ENCODE assay signal across 27 cellular contexts in genomic region chr3:12472796-12473195, GRCh38. TPM values are rescaled to one million over a fixed set of nuclear protein-coding genes. Genes with fewer than 3 reads are reported as not detected.
DNase-seq lines count a peak whose midpoint lies in the region; ATAC-seq and TF ChIP-seq lines count a peak whose summit lies in the region.
"Had no signal": no experiment of that assay in that cellular context is flagged by ENCODE, and none has a peak within 500 bp of the region (broad histone marks: within the 10 kb centered on the region; RNA-seq: fewer than 3 reads in every experiment).

No MANE protein-coding gene starts in this region.

- no peak for ATAC-seq in activated CD8-positive, alpha-beta memory T cell treated with anti-CD3 and anti-CD28 coated beads, Interleukin-2, amount 10 ng/mL, durations not matched to agents 7 days and 5 days
- no peak for ATAC-seq in IMR-90 (ENCODE audit: low read depth)
- no peak for ATAC-seq in GM19324 (IDR thresholded peaks at IDR 0.05; ENCODE audit: low FRiP score, unreplicated experiment)
- ATAC-seq: HCT116 had no signal

- intact Hi-C loops in IMR-90 (cut with micrococcal nuclease), result loop anchor here (1.0 kb wide), 1 partner anchor 34 kb away; no protein-coding TSS in a partner anchor
- intact Hi-C loops in activated CD4-positive, alpha-beta memory T cell treated with anti-CD3 and anti-CD28 coated beads for 36 hours (cut with micrococcal nuclease), result loop anchor here (5.0 to 10.0 kb wide), 3 partner anchors 50 to 628 kb away; partner anchors contain the start of genes PPARG and TAMM41

- no peaks in the 10 kb centered on the region for H4K20me1 ChIP-seq in IMR-90 (ENCODE audit: insufficient read depth, low read length)

- H3K9me3 Mint-ChIP-seq in activated CD8-positive, alpha-beta memory T cell treated with anti-CD3 and anti-CD28 coated beads, Interleukin-2, amount 10 ng/mL, durations not matched to agents 7 days and 5 days (ENCODE audit: low read depth), result no peaks in the 10 kb centered on the region
- H3K9me3 Mint-ChIP-seq in activated CD4-positive, alpha-beta memory T cell treated with anti-CD3 and anti-CD28 coated beads for 36 hours, result no peaks in the 10 kb centered on the region
- H3K9me3 Mint-ChIP-seq: CD8-positive, alpha-beta memory T cell had no signal

- H2BK5ac ChIP-seq in IMR-90 (ENCODE audit: low read depth, low read length, poor library complexity, severe bottlenecking), result no peak overlapping the region

- TF ChIP-seq CTCF in IMR-90 (conservative IDR thresholded peaks at IDR 0.05; ENCODE audit: low read depth, low read length) (no peak), parathyroid adenoma (IDR thresholded peaks at IDR 0.05) (no peak)

- H2AFZ ChIP-seq in IMR-90 (replicated peaks; ENCODE audit: low read length, poor library complexity), result no peak overlapping the region
- no peak overlapping the region for H2AFZ ChIP-seq in parathyroid adenoma

- no peak overlapping the region for H2AK5ac ChIP-seq in IMR-90 (ENCODE audit: low read depth, low read length)

- H3K4me3 ChIP-seq in IMR-90 (ENCODE audit: insufficient read depth, low read depth, low read length) (no peak overlapping the region), parathyroid adenoma (ENCODE audit: low read depth, low read length) (no peak overlapping the region)

- no peaks in the 10 kb centered on the region for H3K27me3 Mint-ChIP-seq in activated CD8-positive, alpha-beta memory T cell treated with anti-CD3 and anti-CD28 coated beads, Interleukin-2, amount 10 ng/mL, durations not matched to agents 7 days and 5 days
- H3K27me3 Mint-ChIP-seq in activated CD4-positive, alpha-beta memory T cell treated with anti-CD3 and anti-CD28 coated beads for 36 hours, result peaks cover 1% of the 10 kb centered on the region
- H3K27me3 Mint-ChIP-seq: B cell had no signal

- in situ Hi-C loops in IMR-90 (cut with MboI; ENCODE audit: low sequenced_read_pairs), result loop anchor here (10.0 kb wide), 1 partner anchor 298 kb away; no protein-coding TSS in a partner anchor

- CTCF ChIA-PET in activated CD8-positive, alpha-beta memory T cell treated with anti-CD3 and anti-CD28 coated beads, Interleukin-2, amount 10 ng/mL, durations not matched to agents 7 days and 5 days (lab: Charles Lee), result interaction anchor here (0.9 to 2.3 kb wide), 3 partner anchors 11 to 338 kb away, joined by 3 to 4 read pairs (median 4); partner anchors contain the start of gene TSEN2
- CTCF ChIA-PET in IMR-90 (lab: Yijun Ruan, JAX), result no interaction called here
- CTCF ChIA-PET in activated CD4-positive, alpha-beta memory T cell treated with anti-CD3 and anti-CD28 coated beads for 36 hours (lab: Charles Lee), result interaction anchor here (0.7 to 1.5 kb wide), 2 partner anchors 9 to 11 kb away, joined by 3 to 4 read pairs; partner anchors contain the start of gene TSEN2

- BruUV-seq in IMR-90 (replicated peaks; lab: Mats Ljungman, UMichigan), result no TSS peak

- peaks cover 8% of the 10 kb centered on the region; the same call in 1 of the 2 replicates for H3K9me1 ChIP-seq in IMR-90 (ENCODE audit: insufficient read depth, low read length)

- TF ChIP-seq RAD21 in IMR-90 (IDR thresholded peaks at IDR 0.05; ENCODE audit: low read length), result no peak

- H2BK20ac ChIP-seq in IMR-90 (ENCODE audit: low read depth, low read length), result no peak overlapping the region

- peak overlapping the region; percentile 16; the same call in 1 of the 2 replicates for H3K4ac ChIP-seq in IMR-90 (ENCODE audit: low read depth, low read length)

- H4K8ac ChIP-seq in IMR-90 (ENCODE audit: low read depth in 2 of 2, low read length in 2 of 2), result no peak overlapping the region

- H3K27me3 ChIP-seq in IMR-90 (ENCODE audit: control insufficient read depth, insufficient read depth, low read length), result no peaks in the 10 kb centered on the region; the same call in 1 of the 2 replicates
- H3K27me3 ChIP-seq in parathyroid adenoma (ENCODE audit: control insufficient read depth, insufficient read depth, low read length), result no peaks in the 10 kb centered on the region

- WGBS in IMR-90 (ENCODE audit: extremely low coverage in 2 of 2, insufficient read length in 1 of 2), 2 experiments, result no CpG with 5 or more reads among the region's 5 CpGs

- no peaks in the 10 kb centered on the region for H3K36me3 Mint-ChIP-seq in activated CD8-positive, alpha-beta memory T cell treated with anti-CD3 and anti-CD28 coated beads, Interleukin-2, amount 10 ng/mL, durations not matched to agents 7 days and 5 days
- H3K36me3 Mint-ChIP-seq in activated CD4-positive, alpha-beta memory T cell treated with anti-CD3 and anti-CD28 coated beads for 36 hours, result no peaks in the 10 kb centered on the region
- H3K36me3 Mint-ChIP-seq: CD8-positive, alpha-beta memory T cell had no signal

- H3K23ac ChIP-seq in IMR-90 (ENCODE audit: low read depth, low read length), result no peak overlapping the region

- H3K4me1 Mint-ChIP-seq in activated CD8-positive, alpha-beta memory T cell treated with anti-CD3 and anti-CD28 coated beads, Interleukin-2, amount 10 ng/mL, durations not matched to agents 7 days and 5 days, result peaks cover 22% of the 10 kb centered on the region
- peaks cover 37% of the 10 kb centered on the region for H3K4me1 Mint-ChIP-seq in activated CD4-positive, alpha-beta memory T cell treated with anti-CD3 and anti-CD28 coated beads for 36 hours (ENCODE audit: low read depth)

- H4K5ac ChIP-seq in IMR-90 (ENCODE audit: low read depth, low read length), result no peak overlapping the region

- H3K27ac ChIP-seq in IMR-90 (ENCODE audit: insufficient read depth, low read length) (no peak overlapping the region), parathyroid adenoma (no peak overlapping the region)
- H3K27ac ChIP-seq: 22Rv1, C4-2B, RWPE1 had no signal

- H3K27ac Mint-ChIP-seq in activated CD8-positive, alpha-beta memory T cell treated with anti-CD3 and anti-CD28 coated beads, Interleukin-2, amount 10 ng/mL, durations not matched to agents 7 days and 5 days, result peak overlapping the region; percentile 37
- peak overlapping the region; percentile 68 for H3K27ac Mint-ChIP-seq in activated CD4-positive, alpha-beta memory T cell treated with anti-CD3 and anti-CD28 coated beads for 36 hours
- H3K27ac Mint-ChIP-seq: B cell; CD8-positive, alpha-beta memory T cell had no signal

- dilution Hi-C loops in IMR-90 (cut with HindIII; ENCODE audit: low sequenced_read_pairs, unreplicated experiment), result no loop called here

- no peak overlapping the region for H3K9ac ChIP-seq in IMR-90 (ENCODE audit: low read depth, low read length)
- no peak overlapping the region for H3K9ac ChIP-seq in parathyroid adenoma

- POLR2A ChIA-PET in IMR-90 (lab: Charles Lee; ENCODE audit: unreplicated experiment), result no interaction called here
- POLR2A ChIA-PET in activated CD4-positive, alpha-beta memory T cell treated with anti-CD3 and anti-CD28 coated beads for 36 hours (lab: Charles Lee), result interaction anchor here (1.3 to 3.6 kb wide), 2 partner anchors 11 to 289 kb away, joined by 3 to 20 read pairs; partner anchors contain the start of gene TSEN2

- no peak for TF ChIP-seq POLR2A in IMR-90 (IDR thresholded peaks at IDR 0.05; ENCODE audit: low read depth, low read length)

- no peak overlapping the region for H3K14ac ChIP-seq in IMR-90 (replicated peaks; ENCODE audit: low read depth, low read length)

- H3K18ac ChIP-seq in IMR-90 (ENCODE audit: low read depth, low read length), result no peak overlapping the region

- no peaks in the 10 kb centered on the region for H3K79me1 ChIP-seq in IMR-90 (ENCODE audit: low read depth in 1 of 2, low read length in 2 of 2)

- peak overlapping the region; percentile 18; the same call in 1 of the 2 replicates for H2BK120ac ChIP-seq in IMR-90 (ENCODE audit: low read depth, low read length)

- H3K36me3 ChIP-seq in IMR-90 (ENCODE audit: control insufficient read depth, insufficient read depth, low read length), result no peaks in the 10 kb centered on the region
- H3K36me3 ChIP-seq in parathyroid adenoma (ENCODE audit: control insufficient read depth, insufficient read depth, low read length), result no peaks in the 10 kb centered on the region

- H3K79me2 ChIP-seq in parathyroid adenoma, result no peaks in the 10 kb centered on the region

- H4K91ac ChIP-seq in IMR-90 (ENCODE audit: insufficient read depth, low read depth, low read length), result no peak overlapping the region

- no peak overlapping the region for H3K56ac ChIP-seq in IMR-90 (ENCODE audit: extremely low read depth, insufficient read depth, low read length)

- H3K4me1 ChIP-seq in IMR-90 (ENCODE audit: control insufficient read depth, insufficient read depth, low read length), result peaks cover 8% of the 10 kb centered on the region
- no peaks in the 10 kb centered on the region for H3K4me1 ChIP-seq in parathyroid adenoma

- no peak overlapping the region for H2AK9ac ChIP-seq in IMR-90 (replicated peaks; ENCODE audit: low read depth, low read length, poor library complexity)

- H3K4me2 ChIP-seq in IMR-90 (ENCODE audit: low read depth, low read length) (no peak overlapping the region), parathyroid adenoma (ENCODE audit: low read length) (peak overlapping the region; percentile 14)

- no peak overlapping the region for H3K4me3 Mint-ChIP-seq in activated CD8-positive, alpha-beta memory T cell treated with anti-CD3 and anti-CD28 coated beads, Interleukin-2, amount 10 ng/mL, durations not matched to agents 7 days and 5 days
- no peak overlapping the region for H3K4me3 Mint-ChIP-seq in activated CD4-positive, alpha-beta memory T cell treated with anti-CD3 and anti-CD28 coated beads for 36 hours
- H3K4me3 Mint-ChIP-seq: B cell; CD8-positive, alpha-beta memory T cell had no signal

- no peak overlapping the region for H2BK15ac ChIP-seq in IMR-90 (ENCODE audit: low read depth, low read length)

- no peaks in the 10 kb centered on the region for H3K9me3 ChIP-seq in IMR-90 (ENCODE audit: control insufficient read depth, insufficient read depth, low read length)
- H3K9me3 ChIP-seq in parathyroid adenoma (ENCODE audit: control insufficient read depth, low read length), result no peaks in the 10 kb centered on the region

- no peak for DNase-seq in activated CD8-positive, alpha-beta memory T cell treated with anti-CD3 and anti-CD28 coated beads, Interleukin-2, amount 10 ng/mL, durations not matched to agents 7 days and 5 days
- DNase-seq in activated CD8-positive, alpha-beta memory T cell treated with anti-CD3 and anti-CD28 coated beads for 24 hours, result no peak
- DNase-seq in IMR-90, result no peak
- no peak for DNase-seq in activated CD4-positive, alpha-beta memory T cell treated with anti-CD3 and anti-CD28 coated beads for 36 hours
- no peak for DNase-seq in activated effector memory CD4-positive, alpha-beta T cell treated with anti-CD3 and anti-CD28 coated beads, Interleukin-2, amount 50 U/mL, for 16 hours
- DNase-seq in NCI-H2227 (lab: John Stamatoyannopoulos, UW; ENCODE audit: unreplicated experiment), result no peak
- DNase-seq: CD8-positive, alpha-beta memory T cell; DMS 273 treated with DMSO at 0.1 percent for 48 hours; DMS79; GF-D8; Karpas-422; NCI-H1092 treated with DMSO at 0.1 percent for 48 hours; NCI-H1436; NCI-H187 treated with DMSO at 0.1 percent for 48 hours; NCI-H2107; NCI-H446; NCI-H524 treated with DMSO at 0.1 percent for 48 hours; NCI-H774; NK-92 treated with Interleukin-12 subunit alpha and Interleukin-12 subunit beta, amount 100 ng/mL, for 24 hours; SHP77 treated with DMSO at 0.1 percent for 48 hours had no signal

RNA-seq across cellular contexts. Expression of gene TSEN2, which starts 11.5 kb away (rescaled TPM):
- total RNA-seq in activated CD8-positive, alpha-beta memory T cell treated with anti-CD3 and anti-CD28 coated beads, Interleukin-2, amount 10 ng/mL, durations not matched to agents 7 days and 5 days, result 10 to 100 TPM; 12.6 to 13.0 TPM
- total RNA-seq in IMR-90 (2012; rRNA removed), result 14.2 and 15.0 TPM in 2 replicates
- 6.9 and 9.5 TPM in 2 replicates for polyA plus RNA-seq in IMR-90 (2012; rRNA removed)
- 3.5 and 5.6 TPM in 2 replicates for polyA plus RNA-seq in IMR-90 (2012; cell fraction: cytosol; rRNA removed)
- polyA plus RNA-seq in IMR-90 (2012; cell fraction: nucleus; rRNA removed; ENCODE audit: low replicate concordance), result 8.9 and 20.7 TPM in 2 replicates
- 10 to 100 TPM; 13.8 to 15.4 TPM for total RNA-seq in activated CD4-positive, alpha-beta memory T cell treated with anti-CD3 and anti-CD28 coated beads for 36 hours
